Comparison of ENCODE assay signal across 9 cellular contexts in genomic region chr1:247210062-247210385, GRCh38. TPM values are rescaled to one million over a fixed set of nuclear protein-coding genes. Genes with fewer than 3 reads are reported as not detected.
DNase-seq lines count a peak whose midpoint lies in the region; ATAC-seq and TF ChIP-seq lines count a peak whose summit lies in the region.
"Had no signal": no experiment of that assay in that cellular context is flagged by ENCODE, and none has a peak within 500 bp of the region (broad histone marks: within the 10 kb centered on the region; RNA-seq: fewer than 3 reads in every experiment).

No MANE protein-coding gene starts in this region.

- peaks cover 25% of the 10 kb centered on the region for H4K20me1 ChIP-seq in PC-3 (ENCODE audit: low read length)

- H3K9me2 ChIP-seq in PC-3 (replicated peaks; ENCODE audit: low read length) = no peaks in the 10 kb centered on the region

- no TSS peak for BruUV-seq in PC-3 (replicated peaks; lab: Mats Ljungman, UMichigan)

- peak; percentile 65 for DNase-seq in DMS53 (lab: John Stamatoyannopoulos, UW)
- no peak for DNase-seq in PC-3
- DNase-seq in epithelial cell of proximal tubule (ENCODE audit: low read depth) = no peak
- no peak for DNase-seq in ovary
- DNase-seq in NCI-H2029 treated with DMSO at 0.1 percent for 48 hours (lab: John Stamatoyannopoulos, UW) = no peak

- H3K79me2 ChIP-seq in PC-3 (ENCODE audit: low read length) = peaks cover 56% of the 10 kb centered on the region

- TF ChIP-seq CTCF in PC-3 (conservative IDR thresholded peaks at IDR 0.05; ENCODE audit: low read depth, low read length) = no peak
- TF ChIP-seq CTCF in epithelial cell of proximal tubule (conservative IDR thresholded peaks at IDR 0.05; ENCODE audit: low read depth, low read length) = no peak
- TF ChIP-seq CTCF in ovary (IDR thresholded peaks at IDR 0.05) = no peak

- intact Hi-C loops in PC-3 (cut with micrococcal nuclease) = loop anchor here (1.0 to 5.0 kb wide), 2 partner anchors 47 to 106 kb away; partner anchors contain the start of gene VN1R5
- intact Hi-C loops in ovary (cut with DNase I) = no loop called here

- H3K4me1 ChIP-seq in PC-3 (ENCODE audit: insufficient read depth, low read length) (peaks cover 19% of the 10 kb centered on the region), ovary (ENCODE audit: insufficient read depth) (peaks cover 3% of the 10 kb centered on the region)

- H3K36me3 ChIP-seq in PC-3 (ENCODE audit: low read depth, low read length) (peaks cover 25% of the 10 kb centered on the region), ovary (no peaks in the 10 kb centered on the region)

- POLR2A ChIA-PET in PC-3 (lab: Charles Lee; ENCODE audit: unreplicated experiment) = no interaction called here

- H3K4me2 ChIP-seq in PC-3 (ENCODE audit: low read length) = peak overlapping the region; percentile 88

- H3K9me3 ChIP-seq in PC-3 (ENCODE audit: low read length) (no peaks in the 10 kb centered on the region), ovary (no peaks in the 10 kb centered on the region)

- TF ChIP-seq POLR2A in ovary (IDR thresholded peaks at IDR 0.05) = no peak

- CTCF ChIA-PET in PC-3 (lab: Charles Lee) = interaction anchor here (0.6 kb wide), 1 partner anchor 171 kb away, joined by 4 read pairs; no protein-coding TSS in a partner anchor

- ATAC-seq in GM21737 (IDR thresholded peaks at IDR 0.05; ENCODE audit: unreplicated experiment) (peak; percentile 5), PC-3 (peak; percentile 9), HG02623 (IDR thresholded peaks at IDR 0.05; ENCODE audit: unreplicated experiment) (no peak), GM18870 (IDR thresholded peaks at IDR 0.05; ENCODE audit: unreplicated experiment) (no peak)

- 1 to 2% (median 1%) methylated on average over 5 of the region's 5 CpGs for WGBS in ovary, 3 donors

- H3K9ac ChIP-seq in PC-3 (ENCODE audit: low read length) = peak overlapping the region; percentile 84

- H3K27ac ChIP-seq in PC-3 (ENCODE audit: low read length) (peak overlapping the region; percentile 40; the same call in 1 of the 2 replicates), ovary (no peak overlapping the region)

- H3F3A ChIP-seq in PC-3 (ENCODE audit: low read length, unreplicated experiment) = no peaks in the 10 kb centered on the region

- no peaks in the 10 kb centered on the region for H3K27me3 ChIP-seq in PC-3 (ENCODE audit: low read length)
- H3K27me3 ChIP-seq in ovary = no peaks in the 10 kb centered on the region

- H2AFZ ChIP-seq in PC-3 (ENCODE audit: low read length) = peak overlapping the region; percentile 81

- no peak for TF ChIP-seq EP300 in ovary (IDR thresholded peaks at IDR 0.05)

- H3K4me3 ChIP-seq in PC-3 (ENCODE audit: low read length) = peak overlapping the region; percentile 79
- H3K4me3 ChIP-seq in epithelial cell of proximal tubule (ENCODE audit: low read depth, low read length) = peak overlapping the region; percentile 88
- H3K4me3 ChIP-seq in ovary = peak overlapping the region; percentile 84

RNA-seq across cellular contexts. Expression of gene ZNF124, which starts 38.2 kb away (rescaled TPM):
- total RNA-seq in PC-3 (2014; rRNA removed) = 19.9 and 22.2 TPM in 2 replicates
- 15.4 and 20.3 TPM in 2 replicates for total RNA-seq in epithelial cell of proximal tubule
- 10 to 100 TPM; 33.3 to 94.6 (median 61.0) TPM for total RNA-seq in ovary
- polyA plus RNA-seq in ovary = 1 to 10 TPM; 3.4 to 4.0 TPM

RNA-seq across cellular contexts. Expression of gene VN1R5, which starts 45.8 kb away (rescaled TPM):
- not detected in 2 replicates for total RNA-seq in PC-3 (2014; rRNA removed)
- not detected in 2 replicates for total RNA-seq in epithelial cell of proximal tubule
- total RNA-seq in ovary = not detected
- polyA plus RNA-seq in ovary = not detected
- total RNA-seq: T-helper 2 cell treated with Interferon-gamma antibody and Interleukin-4, amounts not matched to agents 100 ng/mL and 5 ng/mL, for 36 hours had no signal

Comparison
In these comparisons a context has a peak if more than half of its experiments do, and no peak if none do; other contexts are left out.
1. ATAC-seq: peak in GM21737 (single experiment) and PC-3 (single experiment); none in HG02623 (single experiment) and GM18870 (single experiment).
2. Peak in every context shown above with its lines, with median percentiles within 50 percentile points of each other: H3K4me3 ChIP-seq.